ENCODE assay signal across 13 cellular contexts in genomic region chr3:130700541-130700940, GRCh38. TPM values are rescaled to one million over a fixed set of nuclear protein-coding genes. Genes with fewer than 3 reads are reported as not detected.
DNase-seq lines count a peak whose midpoint lies in the region; ATAC-seq, FAIRE-seq and TF ChIP-seq lines count a peak whose summit lies in the region.
"Had no signal": no experiment of that assay in that cellular context is flagged by ENCODE, and none has a peak within 500 bp of the region (broad histone marks: within the 10 kb centered on the region; RNA-seq: fewer than 3 reads in every experiment).

No MANE protein-coding gene starts in this region.

- H3K27me3 Mint-ChIP-seq in HFFc6 (ENCODE audit: insufficient read depth) (no peaks in the 10 kb centered on the region), Caco-2 (ENCODE audit: insufficient read depth, unreplicated experiment) (no peaks in the 10 kb centered on the region)

- no peaks in the 10 kb centered on the region for H3K27me3 ChIP-seq in pancreas
- H3K27me3 ChIP-seq in Caco-2 (replicated peaks; ENCODE audit: control insufficient read depth, insufficient read depth, low read length) = no peaks in the 10 kb centered on the region
- H3K27me3 ChIP-seq: tibial artery had no signal

- peaks cover 0 to 4% (median 0%) of the 10 kb centered on the region in 3 donors for H3K4me1 ChIP-seq in pancreas
- 0 out of 2 replicates have a peak, but pooled peaks cover 7% of the 10 kb centered on the region for H3K4me1 ChIP-seq in Caco-2
- H3K4me1 ChIP-seq: tibial artery had no signal

- POLR2A ChIA-PET in Caco-2 (lab: Charles Lee) = no interaction called here

- H3K4me1 Mint-ChIP-seq in HFFc6 (ENCODE audit: low read depth) (no peaks in the 10 kb centered on the region), Caco-2 (ENCODE audit: low read depth, unreplicated experiment) (peaks cover 12% of the 10 kb centered on the region)

- H3K4me3 ChIP-seq in astrocyte of the spinal cord (ENCODE audit: low read depth, low read length) = no peak overlapping the region
- no peak overlapping the region for H3K4me3 ChIP-seq in pancreas
- no peak overlapping the region for H3K4me3 ChIP-seq in Caco-2 (ENCODE audit: low read depth, low read length)
- H3K4me3 ChIP-seq: coronary artery, tibial artery had no signal

- peaks cover 27% of the 10 kb centered on the region for H3K36me3 Mint-ChIP-seq in HFFc6 (ENCODE audit: low read depth)
- peaks cover 32% of the 10 kb centered on the region for H3K36me3 Mint-ChIP-seq in Caco-2 (ENCODE audit: insufficient read depth, unreplicated experiment)

- H3K9me3 Mint-ChIP-seq in HFFc6 (no peaks in the 10 kb centered on the region), Caco-2 (ENCODE audit: unreplicated experiment) (no peaks in the 10 kb centered on the region)
- H3K9me3 Mint-ChIP-seq: T-helper 1 cell treated with Interleukin-12 subunit alpha and Interleukin-12 subunit beta and Interleukin-4 antibody, amounts not matched to agents 30 μg/mL and 1 μg/mL, for 36 hours had no signal

- FAIRE-seq in pancreas (lab: Jason Lieb, UNC) = no peak

- ATAC-seq in pancreas (peak; percentile 90 to 94 (median 92)), GM21515 (IDR thresholded peaks at IDR 0.05; ENCODE audit: unreplicated experiment) (no peak), GM19023 (IDR thresholded peaks at IDR 0.05; ENCODE audit: unreplicated experiment) (no peak)
- ATAC-seq: activated CD4-positive, CD25-positive, alpha-beta regulatory T cell treated with anti-CD3 and anti-CD28 coated beads, Interleukin-2, amount 50 U/mL, for 24 hours had no signal

- in situ Hi-C loops in astrocyte of the spinal cord (cut with HindIII; ENCODE audit: low sequenced_read_pairs) = no loop called here

- H3K9me3 ChIP-seq in pancreas = no peaks in the 10 kb centered on the region
- no peaks in the 10 kb centered on the region for H3K9me3 ChIP-seq in Caco-2
- H3K9me3 ChIP-seq: tibial artery had no signal

- CTCF ChIA-PET in Caco-2 (lab: Charles Lee) = interaction anchor here (0.6 kb wide), 1 partner anchor 193 kb away, joined by 3 read pairs; no protein-coding TSS in a partner anchor

- BruUV-seq in Caco-2 (replicated peaks; lab: Mats Ljungman, UMichigan) = no TSS peak

- DNase-seq in HFFc6 (no peak), astrocyte of the spinal cord (ENCODE audit: low read depth, low spot score) (peak; percentile 62), glomerular endothelial cell (ENCODE audit: extremely low read depth, low read depth, low spot score) (peak; percentile 90), pancreas (peak in 4 of 6 donors; percentile 34 to 60 (median 52)), Caco-2 (no peak)
- DNase-seq in activated CD4-positive, CD25-positive, alpha-beta regulatory T cell (lab: John Stamatoyannopoulos, UW) = no peak
- DNase-seq: SIG-M5 had no signal

- H3K27ac Mint-ChIP-seq in HFFc6 = peak overlapping the region; percentile 34; the same call in 1 of the 2 replicates
- H3K27ac Mint-ChIP-seq in Caco-2 (ENCODE audit: unreplicated experiment) = no peak overlapping the region

- 23 to 37% methylated on average over 2 of the region's 2 CpGs for WGBS in pancreas, 2 donors

- H3K36me3 ChIP-seq in pancreas = peaks cover 0 to 16% (median 0%) of the 10 kb centered on the region in 3 donors
- H3K36me3 ChIP-seq in Caco-2 (ENCODE audit: control insufficient read depth, insufficient read depth, low read length) = no peaks in the 10 kb centered on the region; the same call in 1 of the 2 replicates

- H3K4me3 Mint-ChIP-seq in HFFc6 = no peak overlapping the region
- no peak overlapping the region for H3K4me3 Mint-ChIP-seq in Caco-2 (ENCODE audit: unreplicated experiment)
- H3K4me3 Mint-ChIP-seq: T-helper 1 cell treated with Interleukin-12 subunit alpha and Interleukin-12 subunit beta and Interleukin-4 antibody, amounts not matched to agents 30 μg/mL and 1 μg/mL, for 36 hours had no signal

- peak overlapping the region in 2 of 4 donors; percentile 34 to 49 for H3K27ac ChIP-seq in pancreas

- intact Hi-C loops in pancreas (cut with DNase I) = no loop called here
- intact Hi-C loops in Caco-2 (cut with micrococcal nuclease; ENCODE audit: unreplicated experiment) = loop anchor here (5.0 kb wide), 1 partner anchor 47 kb away; the partner anchor contains the start of gene PIK3R4

- TF ChIP-seq CTCF in HFFc6 (IDR thresholded peaks at IDR 0.05) = no peak
- TF ChIP-seq CTCF in astrocyte of the spinal cord (IDR thresholded peaks at IDR 0.05; ENCODE audit: low read depth, low read length) = no peak
- TF ChIP-seq CTCF in pancreas (IDR thresholded peaks at IDR 0.05) = no peak
- no peak for TF ChIP-seq CTCF in Caco-2 (IDR thresholded peaks at IDR 0.05; ENCODE audit: insufficient read depth in 1 of 2, low read depth in 1 of 2, low read length in 1 of 2, severe bottlenecking in 1 of 2, unreplicated experiment in 1 of 2)

RNA-seq across cellular contexts. Expression of gene PIK3R4, which starts 46.1 kb away (rescaled TPM):
- total RNA-seq in HFFc6 (2021; fragmentation: NEBNext Ultra II Directional; extraction: Animal tissue kit (Norgen Biotek cat#: 25700)) = 10 to 100 TPM; 21.3 to 28.3 (median 22.9) TPM
- total RNA-seq in glomerular endothelial cell (28.2 and 40.0 TPM in 2 replicates), pancreas (10 to 100 TPM in 4 of 6 donors, 1 to 10 TPM in 2; 6.7 to 14.0 (median 10.6) TPM), Caco-2 (2022) (20.0 and 23.1 TPM in 2 replicates)
- 10 to 100 TPM; 15.6 to 16.6 TPM for polyA plus RNA-seq in pancreas

Comparison
In these comparisons a context has a peak if more than half of its experiments do, and no peak if none do; other contexts are left out.
1. DNase-seq: peak in astrocyte of the spinal cord (single experiment), glomerular endothelial cell (single experiment) and pancreas (4 of 6); none in HFFc6 (single experiment), activated CD4-positive, CD25-positive, alpha-beta regulatory T cell (0 of 4) and Caco-2 (0 of 2).
2. ATAC-seq: peak in pancreas (4 of 4); none in GM21515 (single experiment) and GM19023 (single experiment).